25 cellular contexts compared by ENCODE assay signal in genomic region chr1:43722825-43723224, GRCh38.
"Had no signal": no experiment of that assay in that cellular context is flagged by ENCODE, and none has a peak within 500 bp of the region (broad histone marks: within the 10 kb centered on the region; RNA-seq: fewer than 3 reads in every experiment).

No MANE protein-coding gene starts in this region.

- H3K27ac ChIP-seq: left ventricle myocardium inferior, parathyroid adenoma, psoas muscle, right lobe of liver, stomach, testis, thyroid gland, transverse colon, upper lobe of left lung, vagina had no signal

- H3K36me3 ChIP-seq: left ventricle myocardium inferior, right lobe of liver, stomach, thyroid gland, transverse colon, upper lobe of left lung, vagina had no signal

- H3K9me3 Mint-ChIP-seq: naive thymus-derived CD8-positive, alpha-beta T cell; nephron; neural crest cell; stimulated activated memory B cell treated with anti-CD40 and anti-IgM and Interleukin-4, amounts not matched to agents 10 μg/mL and 1 μg/mL and 100 μg/mL, for 72 hours had no signal

- DNase-seq: hypothalamus; islet precursor cell; left ventricle myocardium inferior; midbrain; naive thymus-derived CD8-positive, alpha-beta T cell; nucleus accumbens; psoas muscle; right lobe of liver; stimulated activated CD4-positive, alpha-beta T cell treated with anti-CD3 and anti-CD28 coated beads, Interleukin-1b, Interleukin-23, amount 100 ng/mL, for 48 hours; stimulated activated CD4-positive, alpha-beta T cell treated with anti-CD3 and anti-CD28 coated beads, Interleukin-2, amount 100 ng/mL, for 48 hours; stimulated activated CD4-positive, alpha-beta T cell treated with anti-CD3 and anti-CD28 coated beads, Interleukin-4, amount 100 ng/mL, for 4 hours; stimulated activated CD8-positive, alpha-beta memory T cell treated with anti-CD3 and anti-CD28 coated beads, Interleukin-4, amount 100 ng/mL, for 48 hours; stimulated activated naive CD4-positive, alpha-beta T cell treated with Interleukin-2 at 50 U/mL for 16 hours; stomach; testis; thyroid gland; transverse colon; upper lobe of left lung had no signal

- H3K27me3 Mint-ChIP-seq: naive thymus-derived CD8-positive, alpha-beta T cell; stimulated activated memory B cell treated with anti-CD40 and anti-IgM and Interleukin-4, amounts not matched to agents 10 μg/mL and 1 μg/mL and 100 μg/mL, for 72 hours had no signal

- H3K4me3 Mint-ChIP-seq: naive thymus-derived CD8-positive, alpha-beta T cell; nephron; neural crest cell; stimulated activated memory B cell treated with anti-CD40 and anti-IgM and Interleukin-4, amounts not matched to agents 10 μg/mL and 1 μg/mL and 100 μg/mL, for 72 hours had no signal

- H3K4me1 ChIP-seq: parathyroid adenoma, right lobe of liver, testis, transverse colon, upper lobe of left lung had no signal

- H3K4me3 ChIP-seq: left ventricle myocardium inferior, lung, psoas muscle, right lobe of liver, smooth muscle cell, stomach, testis, thyroid gland, transverse colon, upper lobe of left lung, vagina had no signal

- H3K27me3 ChIP-seq: right lobe of liver, stomach, testis, thyroid gland, transverse colon, upper lobe of left lung, vagina had no signal

- ATAC-seq: naive thymus-derived CD8-positive, alpha-beta T cell; psoas muscle; right lobe of liver; stimulated activated memory B cell treated with anti-CD40 and anti-IgM and Interleukin-4, amounts not matched to agents 10 μg/mL and 1 μg/mL and 100 μg/mL, for 72 hours had no signal

- H3K9ac ChIP-seq: parathyroid adenoma had no signal

- H3K9me3 ChIP-seq: left ventricle myocardium inferior, psoas muscle, right lobe of liver, stomach, testis, thyroid gland, transverse colon, upper lobe of left lung, vagina had no signal

- H3K27ac Mint-ChIP-seq: nephron; stimulated activated memory B cell treated with anti-CD40 and anti-IgM and Interleukin-4, amounts not matched to agents 10 μg/mL and 1 μg/mL and 100 μg/mL, for 72 hours had no signal
